In the genomic region with DNA sequence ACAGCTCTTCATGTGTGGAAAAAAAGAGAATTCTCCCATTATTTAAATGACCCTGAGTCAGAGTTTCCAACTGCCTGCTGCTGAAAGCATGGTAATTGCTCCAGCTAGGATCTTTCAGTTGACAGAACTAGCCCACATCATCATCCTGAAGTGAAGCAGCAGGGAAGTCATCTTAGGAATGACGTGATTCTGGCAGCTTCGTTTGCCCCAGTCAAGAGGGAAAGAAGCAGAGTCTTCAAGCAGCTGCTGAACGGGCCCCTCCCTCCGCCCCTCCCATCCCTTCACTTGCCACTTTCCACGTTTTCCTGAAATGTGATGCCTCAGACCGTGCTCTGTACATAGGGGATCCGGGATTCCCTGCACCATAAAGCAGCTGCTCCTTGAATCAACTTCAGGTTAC, we compare ENCODE assay signal across 1 cellular context.
TF ChIP-seq lines count a peak whose summit lies in the region.

No MANE protein-coding gene starts in this region.

TF ChIP-seq in GM23338, 12 proteins besides CTCF, POLR2A, EP300 and RAD21 (continued from another document):
- TF ChIP-seq, protein P1, sequence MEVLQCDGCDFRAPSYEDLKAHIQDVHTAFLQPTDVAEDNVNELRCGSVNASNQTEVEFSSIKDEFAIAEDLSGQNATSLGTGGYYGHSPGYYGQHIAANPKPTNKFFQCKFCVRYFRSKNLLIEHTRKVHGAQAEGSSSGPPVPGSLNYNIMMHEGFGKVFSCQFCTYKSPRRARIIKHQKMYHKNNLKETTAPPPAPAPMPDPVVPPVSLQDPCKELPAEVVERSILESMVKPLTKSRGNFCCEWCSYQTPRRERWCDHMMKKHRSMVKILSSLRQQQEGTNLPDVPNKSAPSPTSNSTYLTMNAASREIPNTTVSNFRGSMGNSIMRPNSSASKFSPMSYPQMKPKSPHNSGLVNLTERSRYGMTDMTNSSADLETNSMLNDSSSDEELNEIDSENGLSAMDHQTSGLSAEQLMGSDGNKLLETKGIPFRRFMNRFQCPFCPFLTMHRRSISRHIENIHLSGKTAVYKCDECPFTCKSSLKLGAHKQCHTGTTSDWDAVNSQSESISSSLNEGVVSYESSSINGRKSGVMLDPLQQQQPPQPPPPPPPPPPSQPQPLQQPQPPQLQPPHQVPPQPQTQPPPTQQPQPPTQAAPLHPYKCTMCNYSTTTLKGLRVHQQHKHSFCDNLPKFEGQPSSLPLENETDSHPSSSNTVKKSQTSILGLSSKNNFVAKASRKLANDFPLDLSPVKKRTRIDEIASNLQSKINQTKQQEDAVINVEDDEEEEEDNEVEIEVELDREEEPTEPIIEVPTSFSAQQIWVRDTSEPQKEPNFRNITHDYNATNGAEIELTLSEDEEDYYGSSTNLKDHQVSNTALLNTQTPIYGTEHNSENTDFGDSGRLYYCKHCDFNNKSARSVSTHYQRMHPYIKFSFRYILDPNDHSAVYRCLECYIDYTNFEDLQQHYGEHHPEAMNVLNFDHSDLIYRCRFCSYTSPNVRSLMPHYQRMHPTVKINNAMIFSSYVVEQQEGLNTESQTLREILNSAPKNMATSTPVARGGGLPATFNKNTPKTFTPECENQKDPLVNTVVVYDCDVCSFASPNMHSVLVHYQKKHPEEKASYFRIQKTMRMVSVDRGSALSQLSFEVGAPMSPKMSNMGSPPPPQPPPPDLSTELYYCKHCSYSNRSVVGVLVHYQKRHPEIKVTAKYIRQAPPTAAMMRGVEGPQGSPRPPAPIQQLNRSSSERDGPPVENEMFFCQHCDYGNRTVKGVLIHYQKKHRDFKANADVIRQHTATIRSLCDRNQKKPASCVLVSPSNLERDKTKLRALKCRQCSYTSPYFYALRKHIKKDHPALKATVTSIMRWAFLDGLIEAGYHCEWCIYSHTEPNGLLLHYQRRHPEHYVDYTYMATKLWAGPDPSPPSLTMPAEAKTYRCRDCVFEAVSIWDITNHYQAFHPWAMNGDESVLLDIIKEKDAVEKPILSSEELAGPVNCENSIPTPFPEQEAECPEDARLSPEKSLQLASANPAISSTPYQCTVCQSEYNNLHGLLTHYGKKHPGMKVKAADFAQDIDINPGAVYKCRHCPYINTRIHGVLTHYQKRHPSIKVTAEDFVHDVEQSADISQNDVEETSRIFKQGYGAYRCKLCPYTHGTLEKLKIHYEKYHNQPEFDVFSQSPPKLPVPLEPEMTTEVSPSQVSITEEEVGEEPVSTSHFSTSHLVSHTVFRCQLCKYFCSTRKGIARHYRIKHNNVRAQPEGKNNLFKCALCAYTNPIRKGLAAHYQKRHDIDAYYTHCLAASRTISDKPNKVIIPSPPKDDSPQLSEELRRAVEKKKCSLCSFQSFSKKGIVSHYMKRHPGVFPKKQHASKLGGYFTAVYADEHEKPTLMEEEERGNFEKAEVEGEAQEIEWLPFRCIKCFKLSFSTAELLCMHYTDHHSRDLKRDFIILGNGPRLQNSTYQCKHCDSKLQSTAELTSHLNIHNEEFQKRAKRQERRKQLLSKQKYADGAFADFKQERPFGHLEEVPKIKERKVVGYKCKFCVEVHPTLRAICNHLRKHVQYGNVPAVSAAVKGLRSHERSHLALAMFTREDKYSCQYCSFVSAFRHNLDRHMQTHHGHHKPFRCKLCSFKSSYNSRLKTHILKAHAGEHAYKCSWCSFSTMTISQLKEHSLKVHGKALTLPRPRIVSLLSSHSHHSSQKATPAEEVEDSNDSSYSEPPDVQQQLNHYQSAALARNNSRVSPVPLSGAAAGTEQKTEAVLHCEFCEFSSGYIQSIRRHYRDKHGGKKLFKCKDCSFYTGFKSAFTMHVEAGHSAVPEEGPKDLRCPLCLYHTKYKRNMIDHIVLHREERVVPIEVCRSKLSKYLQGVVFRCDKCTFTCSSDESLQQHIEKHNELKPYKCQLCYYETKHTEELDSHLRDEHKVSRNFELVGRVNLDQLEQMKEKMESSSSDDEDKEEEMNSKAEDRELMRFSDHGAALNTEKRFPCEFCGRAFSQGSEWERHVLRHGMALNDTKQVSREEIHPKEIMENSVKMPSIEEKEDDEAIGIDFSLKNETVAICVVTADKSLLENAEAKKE (CRISPR knock-in tag; IDR thresholded peaks at IDR 0.05) = no peak
- TF ChIP-seq JUNB (IDR thresholded peaks at IDR 0.05; ENCODE audit: unreplicated experiment) = no peak
- TF ChIP-seq, protein P2, sequence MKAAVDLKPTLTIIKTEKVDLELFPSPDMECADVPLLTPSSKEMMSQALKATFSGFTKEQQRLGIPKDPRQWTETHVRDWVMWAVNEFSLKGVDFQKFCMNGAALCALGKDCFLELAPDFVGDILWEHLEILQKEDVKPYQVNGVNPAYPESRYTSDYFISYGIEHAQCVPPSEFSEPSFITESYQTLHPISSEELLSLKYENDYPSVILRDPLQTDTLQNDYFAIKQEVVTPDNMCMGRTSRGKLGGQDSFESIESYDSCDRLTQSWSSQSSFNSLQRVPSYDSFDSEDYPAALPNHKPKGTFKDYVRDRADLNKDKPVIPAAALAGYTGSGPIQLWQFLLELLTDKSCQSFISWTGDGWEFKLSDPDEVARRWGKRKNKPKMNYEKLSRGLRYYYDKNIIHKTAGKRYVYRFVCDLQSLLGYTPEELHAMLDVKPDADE (IDR thresholded peaks at IDR 0.05) = no peak
